Comparison of ENCODE assay signal across 8 cellular contexts in the genomic region with DNA sequence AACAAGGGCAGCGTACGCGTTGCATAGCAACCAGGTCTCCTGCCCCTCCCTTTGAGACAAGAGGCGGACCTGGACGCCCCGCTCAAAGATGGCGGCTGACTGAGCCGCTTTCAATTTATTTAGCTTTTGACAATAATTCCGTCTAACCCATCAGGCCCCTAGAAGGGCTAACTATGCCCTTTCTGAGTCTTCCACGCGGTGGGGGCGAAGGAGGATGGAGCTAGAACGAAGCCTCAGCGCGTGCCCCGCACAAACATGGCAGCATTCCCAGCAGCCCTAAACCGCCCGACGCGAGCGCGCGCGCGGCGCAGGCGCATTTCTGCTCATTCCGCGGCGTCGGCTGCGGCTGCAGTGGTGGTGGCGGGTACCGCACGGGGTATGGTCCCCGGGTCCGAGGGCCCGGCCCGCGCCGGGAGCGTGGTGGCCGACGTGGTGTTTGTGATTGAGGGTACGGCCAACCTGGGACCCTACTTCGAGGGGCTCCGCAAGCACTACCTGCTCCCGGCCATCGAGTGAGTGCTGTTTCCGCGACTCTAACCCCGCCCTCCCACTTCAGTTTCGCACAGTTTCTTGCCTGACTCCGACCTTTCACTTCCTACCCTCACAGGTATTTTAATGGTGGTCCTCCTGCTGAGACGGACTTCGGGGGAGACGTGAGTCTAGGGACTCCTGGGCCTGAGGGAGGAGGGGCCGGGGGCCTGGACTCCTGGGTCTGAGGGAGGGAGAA. TPM values are rescaled to one million over a fixed set of nuclear protein-coding genes. Genes with fewer than 3 reads are reported as not detected.
DNase-seq lines count a peak whose midpoint lies in the region; ATAC-seq and TF ChIP-seq lines count a peak whose summit lies in the region.

TSS of gene MED25 (plus strand) at position 326 of the 727 bp plus-strand sequence. CDS start at position 379, 53 bp downstream.

- intact Hi-C loops in PC-3 (cut with micrococcal nuclease) = loop anchor here (1.0 to 5.0 kb wide), 5 partner anchors 32 to 66 kb away; partner anchors contain the start of genes AKT1S1, PNKP and TBC1D17

- H3K9me3 ChIP-seq in PC-3 (ENCODE audit: low read length) = no peaks in the 10 kb centered on the region
- no peaks in the 10 kb centered on the region for H3K9me3 ChIP-seq in muscle layer of duodenum (ENCODE audit: control insufficient read depth in 1 of 2, low read length in 2 of 2)

- no peaks in the 10 kb centered on the region for H4K20me1 ChIP-seq in PC-3 (ENCODE audit: low read length)

- peaks cover 5% of the 10 kb centered on the region for H3K36me3 Mint-ChIP-seq in IgD-negative memory B cell

- H3K4me3 ChIP-seq in PC-3 (ENCODE audit: low read length) = peak within 1 kb of the TSS; percentile 79
- peak within 1 kb of the TSS; percentile 89 to 99 for H3K4me3 ChIP-seq in muscle layer of duodenum (ENCODE audit: low read depth in 1 of 2, low read length in 2 of 2)

- H3K27me3 ChIP-seq in PC-3 (ENCODE audit: low read length) (no peaks in the 10 kb centered on the region), muscle layer of duodenum (ENCODE audit: low read depth, low read length) (no peaks in the 10 kb centered on the region)

- peaks cover 31% of the 10 kb centered on the region for H3K79me2 ChIP-seq in PC-3 (ENCODE audit: low read length)

- POLR2A ChIA-PET in PC-3 (lab: Charles Lee; ENCODE audit: unreplicated experiment) = interaction anchor here (0.5 to 0.6 kb wide), 2 partner anchors 33 to 40 kb away, joined by 3 to 5 read pairs; no protein-coding TSS in a partner anchor

- H3F3A ChIP-seq in PC-3 (ENCODE audit: low read length, unreplicated experiment) = peaks cover 6% of the 10 kb centered on the region

- no TSS peak for BruUV-seq in PC-3 (replicated peaks; lab: Mats Ljungman, UMichigan)

- H3K9me2 ChIP-seq in PC-3 (replicated peaks; ENCODE audit: low read length) = no peaks in the 10 kb centered on the region

- peak; percentile 67 for ATAC-seq in GM21528 (IDR thresholded peaks at IDR 0.05; ENCODE audit: low FRiP score, unreplicated experiment)
- peak; percentile 72 for ATAC-seq in PC-3
- ATAC-seq in esophagus mucosa = peak; percentile 81

- no peaks in the 10 kb centered on the region for H3K27me3 Mint-ChIP-seq in IgD-negative memory B cell

- peak within 1 kb of the TSS; percentile 95 to 99 (median 99) for H3K4me3 Mint-ChIP-seq in IgD-negative memory B cell

- DNase-seq in DMS153 treated with DMSO at 0.1 percent for 48 hours (lab: John Stamatoyannopoulos, UW; ENCODE audit: unreplicated experiment) (peak; percentile 77), PC-3 (peak; percentile 85)
- peak; percentile 92 to 93 for DNase-seq in activated T-cell treated with anti-CD3 and anti-CD28 coated beads, Interleukin-2, amount 50 U/mL, for 48 hours
- DNase-seq in stimulated activated CD8-positive, alpha-beta memory T cell treated with anti-CD3 and anti-CD28 coated beads, Interleukin-7, amount 100 ng/mL, for 4 hours (ENCODE audit: low read depth in 2 of 2) = peak; percentile 65 to 81

- H3K27ac ChIP-seq in PC-3 (ENCODE audit: low read length) = peak within 1 kb of the TSS; percentile 58
- peak within 1 kb of the TSS; percentile 96 for H3K27ac ChIP-seq in muscle layer of duodenum (ENCODE audit: low read length)

- H3K9ac ChIP-seq in PC-3 (ENCODE audit: low read length) = peak within 1 kb of the TSS; percentile 82

- H3K36me3 ChIP-seq in PC-3 (ENCODE audit: low read depth, low read length) (peaks cover 3% of the 10 kb centered on the region; the same call in 1 of the 2 replicates), muscle layer of duodenum (ENCODE audit: control insufficient read depth in 1 of 2, insufficient read depth in 2 of 2, low read length in 2 of 2) (peaks cover 5 to 17% of the 10 kb centered on the region in 2 donors)

- H3K27ac Mint-ChIP-seq in IgD-negative memory B cell = peak within 1 kb of the TSS; percentile 99 to 100 (median 99)

- peaks cover 17 to 28% (median 19%) of the 10 kb centered on the region in 3 donors for H3K4me1 Mint-ChIP-seq in IgD-negative memory B cell

- CTCF ChIA-PET in PC-3 (lab: Charles Lee) = no interaction called here

- peak within 1 kb of the TSS; percentile 95 for H2AFZ ChIP-seq in PC-3 (ENCODE audit: low read length)

- no peaks in the 10 kb centered on the region for H3K9me3 Mint-ChIP-seq in IgD-negative memory B cell

- no peak for TF ChIP-seq CTCF in PC-3 (conservative IDR thresholded peaks at IDR 0.05; ENCODE audit: low read depth, low read length)

- H3K4me2 ChIP-seq in PC-3 (ENCODE audit: low read length) = peak within 1 kb of the TSS; percentile 86

- H3K4me1 ChIP-seq in PC-3 (ENCODE audit: insufficient read depth, low read length) (peaks cover 19% of the 10 kb centered on the region), muscle layer of duodenum (ENCODE audit: control insufficient read depth in 1 of 2, insufficient read depth in 2 of 2, low read length in 2 of 2) (peaks cover 7 to 17% of the 10 kb centered on the region in 2 donors)

RNA-seq across cellular contexts. Expression of gene MED25, which starts in this region (rescaled TPM):
- polyA plus RNA-seq in IgD-negative memory B cell = 54.7 TPM
- total RNA-seq in PC-3 (2014; rRNA removed) (47.5 and 54.9 TPM in 2 replicates), esophagus mucosa (25.6 TPM)

Comparison
In these comparisons a context has a peak if more than half of its experiments do, and no peak if none do; other contexts are left out.
1. Peak in every context shown above with its lines: DNase-seq, ATAC-seq, H3K4me3 ChIP-seq and H3K27ac ChIP-seq.